Comparison of ENCODE assay signal across 1 cellular context in genomic region chr15:65792130-65792987, GRCh38.
A peak's percentile ranks its signal among the peaks of the same experiment; 100 is the strongest.
TF ChIP-seq lines count a peak whose summit lies in the region.

Gene DENND4A (minus strand): TSS chr15:65792293. CDS start chr15:65756450, 35,843 bp downstream.

TF ChIP-seq in WTC11, 78 proteins besides CTCF, POLR2A, EP300 and RAD21 (continued from another document):
- TF ChIP-seq ZNF219 (CRISPR knock-in tag; IDR thresholded peaks at IDR 0.05; ENCODE audit: borderline replicate concordance) (no peak), SP1 (CRISPR knock-in tag; conservative IDR thresholded peaks at IDR 0.05) (peak; percentile 100), CREM (CRISPR knock-in tag; IDR thresholded peaks at IDR 0.05) (peak; percentile 68; the same call in 1 of the 2 replicates), NFYB (CRISPR knock-in tag; conservative IDR thresholded peaks at IDR 0.05; ENCODE audit: low read depth) (peak; percentile 74), ETV6 (CRISPR knock-in tag; IDR thresholded peaks at IDR 0.05) (peak; percentile 75), KAT7 (CRISPR knock-in tag; IDR thresholded peaks at IDR 0.05; ENCODE audit: borderline replicate concordance) (0 out of 2 replicates have a peak, but pooled peaks have one; percentile 71), FOXK1 (CRISPR knock-in tag; IDR thresholded peaks at IDR 0.05) (peak; percentile 49; the same call in 1 of the 2 replicates)
